ENCODE assay signal across 9 cellular contexts in genomic region chr13:51644649-51645048, GRCh38.
DNase-seq lines count a peak whose midpoint lies in the region; ATAC-seq and TF ChIP-seq lines count a peak whose summit lies in the region.
"Had no signal": no experiment of that assay in that cellular context is flagged by ENCODE, and none has a peak within 500 bp of the region (broad histone marks: within the 10 kb centered on the region; RNA-seq: fewer than 3 reads in every experiment).

No MANE protein-coding gene starts in this region.

- ATAC-seq in GM21526 (IDR thresholded peaks at IDR 0.05; ENCODE audit: low FRiP score, unreplicated experiment), result no peak
- no peak for ATAC-seq in HG03196 (IDR thresholded peaks at IDR 0.05; ENCODE audit: unreplicated experiment)

- DNase-seq in A673 (ENCODE audit: low spot score) (no peak), HFFc6 (peak; percentile 36), immature natural killer cell (peak in 2 of 3 donors; percentile 6 to 25), SW480 (ENCODE audit: low spot score) (no peak), putamen (ENCODE audit: low spot score) (no peak)
- no peak for DNase-seq in activated naive CD8-positive, alpha-beta T cell treated with anti-CD3 and anti-CD28 coated beads for 36 hours
- DNase-seq: activated CD4-positive, alpha-beta T cell treated with anti-CD3 and anti-CD28 coated beads for 48 hours had no signal

- POLR2A ChIA-PET in A673 (lab: Charles Lee; ENCODE audit: low non-redundant PET), result interaction anchor here (0.6 kb wide), 1 partner anchor 15 kb away, joined by 3 read pairs; no protein-coding TSS in a partner anchor

- H3K36me3 Mint-ChIP-seq in HFFc6 (ENCODE audit: low read depth), result peaks cover 15% of the 10 kb centered on the region
- H3K36me3 Mint-ChIP-seq in activated naive CD8-positive, alpha-beta T cell treated with anti-CD3 and anti-CD28 coated beads for 36 hours, result peaks cover 9% of the 10 kb centered on the region
- H3K36me3 Mint-ChIP-seq in immature natural killer cell, result peaks cover 0 to 4% (median 0%) of the 10 kb centered on the region in 3 donors

- H3K4me1 Mint-ChIP-seq in HFFc6 (ENCODE audit: low read depth) (peaks cover 73% of the 10 kb centered on the region), immature natural killer cell (peaks cover 43 to 47% of the 10 kb centered on the region in 2 donors)
- H3K4me1 Mint-ChIP-seq in activated naive CD8-positive, alpha-beta T cell treated with anti-CD3 and anti-CD28 coated beads for 36 hours, result peaks cover 41% of the 10 kb centered on the region

- H3K9me3 Mint-ChIP-seq in HFFc6, result no peaks in the 10 kb centered on the region
- H3K9me3 Mint-ChIP-seq in activated naive CD8-positive, alpha-beta T cell treated with anti-CD3 and anti-CD28 coated beads for 36 hours, result peaks cover 2% of the 10 kb centered on the region
- no peaks in the 10 kb centered on the region for H3K9me3 Mint-ChIP-seq in immature natural killer cell

- CTCF ChIA-PET in A673 (lab: Charles Lee), result interaction anchor here (0.5 kb wide), 1 partner anchor 420 kb away, joined by 3 read pairs; no protein-coding TSS in a partner anchor

- H3K27ac Mint-ChIP-seq in HFFc6 (peak overlapping the region; percentile 100), immature natural killer cell (peak overlapping the region; percentile 69 to 98 (median 86))
- H3K27ac Mint-ChIP-seq in activated naive CD8-positive, alpha-beta T cell treated with anti-CD3 and anti-CD28 coated beads for 36 hours, result peak overlapping the region; percentile 88

- H3K27ac ChIP-seq in A673 (ENCODE audit: low read depth, low read length, poor library complexity, severe bottlenecking), result peak overlapping the region; percentile 81

- TF ChIP-seq CTCF in A673 (conservative IDR thresholded peaks at IDR 0.05; ENCODE audit: low read depth, low read length), result no peak
- TF ChIP-seq CTCF in HFFc6 (IDR thresholded peaks at IDR 0.05), result no peak

- peaks cover 5% of the 10 kb centered on the region for H3K36me3 ChIP-seq in A673 (ENCODE audit: insufficient read depth, low read length, poor library complexity, severe bottlenecking)

- peaks cover 66% of the 10 kb centered on the region for H3K4me1 ChIP-seq in A673 (ENCODE audit: insufficient read depth, low read length, poor library complexity, severe bottlenecking)

- peak overlapping the region; percentile 14 for H3K4me3 ChIP-seq in A673 (ENCODE audit: low read depth, low read length, poor library complexity, severe bottlenecking)

- H3K4me3 Mint-ChIP-seq in HFFc6 (peak overlapping the region; percentile 79), immature natural killer cell (peak overlapping the region in 4 of 5 donors; percentile 15 to 71 (median 48))
- no peak overlapping the region for H3K4me3 Mint-ChIP-seq in activated naive CD8-positive, alpha-beta T cell treated with anti-CD3 and anti-CD28 coated beads for 36 hours

- no peaks in the 10 kb centered on the region for H3K27me3 ChIP-seq in A673 (replicated peaks; ENCODE audit: insufficient read depth, low read depth, low read length, poor library complexity)

- BruUV-seq in A673 (replicated peaks; lab: Mats Ljungman, UMichigan), result no TSS peak

- H3K9me3 ChIP-seq in A673 (ENCODE audit: low read depth, low read length, poor library complexity, severe bottlenecking), result no peaks in the 10 kb centered on the region

- H3K27me3 Mint-ChIP-seq in HFFc6 (ENCODE audit: insufficient read depth) (peaks cover 2% of the 10 kb centered on the region; the same call in 1 of the 2 replicates), immature natural killer cell (ENCODE audit: low read depth in 3 of 3) (no peaks in the 10 kb centered on the region)
- H3K27me3 Mint-ChIP-seq in activated naive CD8-positive, alpha-beta T cell treated with anti-CD3 and anti-CD28 coated beads for 36 hours, result no peaks in the 10 kb centered on the region

- intact Hi-C loops in A673 (cut with micrococcal nuclease; ENCODE audit: unreplicated experiment), result loop anchor here (5.0 kb wide), 1 partner anchor 142 kb away; no protein-coding TSS in a partner anchor

Comparison
In these comparisons a context has a peak if more than half of its experiments do, and no peak if none do; other contexts are left out.
1. DNase-seq: peak in HFFc6 (single experiment) and immature natural killer cell (2 of 3); none in A673 (single experiment), activated naive CD8-positive, alpha-beta T cell treated with anti-CD3 and anti-CD28 coated beads for 36 hours (single experiment), SW480 (single experiment) and putamen (single experiment).
2. Peak in every context shown above with its lines, with median percentiles within 50 percentile points of each other: H3K27ac Mint-ChIP-seq.